1 cellular context compared by ENCODE assay signal in the genomic region with DNA sequence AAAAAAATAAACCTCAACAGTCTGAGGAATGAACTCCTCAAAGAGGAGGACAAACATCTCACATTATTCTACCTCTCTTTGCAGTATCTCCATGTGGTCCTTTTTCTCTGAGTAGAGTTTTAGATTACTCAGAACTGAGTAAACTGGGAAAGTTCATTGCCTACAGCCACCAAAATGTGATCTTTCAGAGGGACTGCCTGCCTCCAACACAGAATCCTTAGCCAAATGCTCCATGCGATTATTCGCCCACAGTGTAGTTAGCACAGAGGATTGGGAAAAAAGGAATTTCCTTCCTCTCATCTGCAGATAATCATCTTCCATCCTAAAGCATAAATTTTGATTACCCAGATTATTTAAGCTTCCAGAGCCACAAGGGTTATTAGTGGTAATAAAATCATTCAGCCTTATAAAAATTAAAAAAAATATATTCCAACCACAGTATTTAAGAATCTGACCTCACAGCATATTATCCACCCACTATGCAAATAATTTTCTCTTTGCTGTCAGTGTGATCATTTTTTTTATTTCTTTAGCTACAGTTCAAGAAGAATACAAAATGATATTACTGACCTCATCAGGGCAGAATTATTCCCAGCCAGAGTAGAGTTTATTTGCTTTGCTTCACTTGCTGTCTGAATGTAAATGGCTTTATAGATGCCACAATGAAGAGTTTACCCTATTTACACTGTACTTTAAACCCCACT.
TF ChIP-seq lines count a peak whose summit lies in the region.

No MANE protein-coding gene starts in this region.

TF ChIP-seq in WTC11, 78 proteins besides CTCF, POLR2A, EP300 and RAD21 (continued from another document):
- TF ChIP-seq, protein P1, sequence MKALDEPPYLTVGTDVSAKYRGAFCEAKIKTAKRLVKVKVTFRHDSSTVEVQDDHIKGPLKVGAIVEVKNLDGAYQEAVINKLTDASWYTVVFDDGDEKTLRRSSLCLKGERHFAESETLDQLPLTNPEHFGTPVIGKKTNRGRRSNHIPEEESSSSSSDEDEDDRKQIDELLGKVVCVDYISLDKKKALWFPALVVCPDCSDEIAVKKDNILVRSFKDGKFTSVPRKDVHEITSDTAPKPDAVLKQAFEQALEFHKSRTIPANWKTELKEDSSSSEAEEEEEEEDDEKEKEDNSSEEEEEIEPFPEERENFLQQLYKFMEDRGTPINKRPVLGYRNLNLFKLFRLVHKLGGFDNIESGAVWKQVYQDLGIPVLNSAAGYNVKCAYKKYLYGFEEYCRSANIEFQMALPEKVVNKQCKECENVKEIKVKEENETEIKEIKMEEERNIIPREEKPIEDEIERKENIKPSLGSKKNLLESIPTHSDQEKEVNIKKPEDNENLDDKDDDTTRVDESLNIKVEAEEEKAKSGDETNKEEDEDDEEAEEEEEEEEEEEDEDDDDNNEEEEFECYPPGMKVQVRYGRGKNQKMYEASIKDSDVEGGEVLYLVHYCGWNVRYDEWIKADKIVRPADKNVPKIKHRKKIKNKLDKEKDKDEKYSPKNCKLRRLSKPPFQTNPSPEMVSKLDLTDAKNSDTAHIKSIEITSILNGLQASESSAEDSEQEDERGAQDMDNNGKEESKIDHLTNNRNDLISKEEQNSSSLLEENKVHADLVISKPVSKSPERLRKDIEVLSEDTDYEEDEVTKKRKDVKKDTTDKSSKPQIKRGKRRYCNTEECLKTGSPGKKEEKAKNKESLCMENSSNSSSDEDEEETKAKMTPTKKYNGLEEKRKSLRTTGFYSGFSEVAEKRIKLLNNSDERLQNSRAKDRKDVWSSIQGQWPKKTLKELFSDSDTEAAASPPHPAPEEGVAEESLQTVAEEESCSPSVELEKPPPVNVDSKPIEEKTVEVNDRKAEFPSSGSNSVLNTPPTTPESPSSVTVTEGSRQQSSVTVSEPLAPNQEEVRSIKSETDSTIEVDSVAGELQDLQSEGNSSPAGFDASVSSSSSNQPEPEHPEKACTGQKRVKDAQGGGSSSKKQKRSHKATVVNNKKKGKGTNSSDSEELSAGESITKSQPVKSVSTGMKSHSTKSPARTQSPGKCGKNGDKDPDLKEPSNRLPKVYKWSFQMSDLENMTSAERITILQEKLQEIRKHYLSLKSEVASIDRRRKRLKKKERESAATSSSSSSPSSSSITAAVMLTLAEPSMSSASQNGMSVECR (CRISPR knock-in tag; IDR thresholded peaks at IDR 0.05; ENCODE audit: borderline replicate concordance), result no peak
- TF ChIP-seq, protein P2, sequence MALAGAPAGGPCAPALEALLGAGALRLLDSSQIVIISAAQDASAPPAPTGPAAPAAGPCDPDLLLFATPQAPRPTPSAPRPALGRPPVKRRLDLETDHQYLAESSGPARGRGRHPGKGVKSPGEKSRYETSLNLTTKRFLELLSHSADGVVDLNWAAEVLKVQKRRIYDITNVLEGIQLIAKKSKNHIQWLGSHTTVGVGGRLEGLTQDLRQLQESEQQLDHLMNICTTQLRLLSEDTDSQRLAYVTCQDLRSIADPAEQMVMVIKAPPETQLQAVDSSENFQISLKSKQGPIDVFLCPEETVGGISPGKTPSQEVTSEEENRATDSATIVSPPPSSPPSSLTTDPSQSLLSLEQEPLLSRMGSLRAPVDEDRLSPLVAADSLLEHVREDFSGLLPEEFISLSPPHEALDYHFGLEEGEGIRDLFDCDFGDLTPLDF (CRISPR knock-in tag; IDR thresholded peaks at IDR 0.05), result no peak
- TF ChIP-seq RELA (CRISPR knock-in tag; IDR thresholded peaks at IDR 0.05; ENCODE audit: borderline replicate concordance), result no peak
